Comparison of ENCODE assay signal across 1 cellular context in genomic region chr3:81744366-81744765, GRCh38.
TF ChIP-seq lines count a peak whose summit lies in the region.

No MANE protein-coding gene starts in this region.

TF ChIP-seq in endothelial cell of umbilical vein, 7 proteins besides CTCF, POLR2A, EP300 and RAD21 (continued from another document):
- TF ChIP-seq, protein P1, sequence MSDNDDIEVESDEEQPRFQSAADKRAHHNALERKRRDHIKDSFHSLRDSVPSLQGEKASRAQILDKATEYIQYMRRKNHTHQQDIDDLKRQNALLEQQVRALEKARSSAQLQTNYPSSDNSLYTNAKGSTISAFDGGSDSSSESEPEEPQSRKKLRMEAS (IDR thresholded peaks at IDR 0.05; ENCODE audit: insufficient read depth, insufficient read length), result no peak
